8 cellular contexts compared by ENCODE assay signal in the genomic region with DNA sequence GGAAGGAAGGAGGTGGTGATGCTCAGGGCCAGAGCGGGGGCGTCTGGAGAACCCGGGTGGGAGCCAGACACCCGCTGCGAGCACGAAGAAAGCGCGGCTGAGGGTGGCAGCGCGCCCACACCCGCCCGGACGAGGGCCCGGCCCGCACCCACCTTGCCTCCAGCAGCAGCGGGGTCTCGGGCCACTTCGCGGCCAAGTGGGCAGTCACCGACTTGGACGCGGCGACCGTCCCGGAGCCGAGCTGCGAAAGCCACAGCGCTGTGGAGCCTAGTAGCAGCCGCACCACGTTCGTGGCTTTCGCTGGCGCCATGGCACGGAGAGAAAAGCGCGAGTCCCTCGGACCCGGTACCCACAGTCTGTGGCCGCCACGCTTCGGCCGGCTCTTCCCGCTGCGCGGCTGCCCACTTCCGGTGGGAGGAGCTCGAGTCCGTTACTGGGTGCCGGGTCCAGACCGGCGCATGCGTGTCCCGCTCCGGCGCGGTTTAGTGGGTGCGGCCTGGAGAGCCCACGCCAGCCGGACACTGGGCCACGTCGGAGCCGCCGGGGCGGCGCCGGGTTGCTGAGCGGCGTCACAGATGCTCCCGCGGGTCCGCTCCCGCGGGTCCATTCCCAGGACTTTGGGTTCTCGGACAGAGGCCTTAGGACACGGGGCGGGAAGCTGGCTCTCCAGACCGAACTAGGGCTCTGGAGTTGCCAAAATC. TPM values are rescaled to one million over a fixed set of nuclear protein-coding genes. Genes with fewer than 3 reads are reported as not detected.
DNase-seq lines count a peak whose midpoint lies in the region; ATAC-seq, FAIRE-seq and TF ChIP-seq lines count a peak whose summit lies in the region.

A gene with protein sequence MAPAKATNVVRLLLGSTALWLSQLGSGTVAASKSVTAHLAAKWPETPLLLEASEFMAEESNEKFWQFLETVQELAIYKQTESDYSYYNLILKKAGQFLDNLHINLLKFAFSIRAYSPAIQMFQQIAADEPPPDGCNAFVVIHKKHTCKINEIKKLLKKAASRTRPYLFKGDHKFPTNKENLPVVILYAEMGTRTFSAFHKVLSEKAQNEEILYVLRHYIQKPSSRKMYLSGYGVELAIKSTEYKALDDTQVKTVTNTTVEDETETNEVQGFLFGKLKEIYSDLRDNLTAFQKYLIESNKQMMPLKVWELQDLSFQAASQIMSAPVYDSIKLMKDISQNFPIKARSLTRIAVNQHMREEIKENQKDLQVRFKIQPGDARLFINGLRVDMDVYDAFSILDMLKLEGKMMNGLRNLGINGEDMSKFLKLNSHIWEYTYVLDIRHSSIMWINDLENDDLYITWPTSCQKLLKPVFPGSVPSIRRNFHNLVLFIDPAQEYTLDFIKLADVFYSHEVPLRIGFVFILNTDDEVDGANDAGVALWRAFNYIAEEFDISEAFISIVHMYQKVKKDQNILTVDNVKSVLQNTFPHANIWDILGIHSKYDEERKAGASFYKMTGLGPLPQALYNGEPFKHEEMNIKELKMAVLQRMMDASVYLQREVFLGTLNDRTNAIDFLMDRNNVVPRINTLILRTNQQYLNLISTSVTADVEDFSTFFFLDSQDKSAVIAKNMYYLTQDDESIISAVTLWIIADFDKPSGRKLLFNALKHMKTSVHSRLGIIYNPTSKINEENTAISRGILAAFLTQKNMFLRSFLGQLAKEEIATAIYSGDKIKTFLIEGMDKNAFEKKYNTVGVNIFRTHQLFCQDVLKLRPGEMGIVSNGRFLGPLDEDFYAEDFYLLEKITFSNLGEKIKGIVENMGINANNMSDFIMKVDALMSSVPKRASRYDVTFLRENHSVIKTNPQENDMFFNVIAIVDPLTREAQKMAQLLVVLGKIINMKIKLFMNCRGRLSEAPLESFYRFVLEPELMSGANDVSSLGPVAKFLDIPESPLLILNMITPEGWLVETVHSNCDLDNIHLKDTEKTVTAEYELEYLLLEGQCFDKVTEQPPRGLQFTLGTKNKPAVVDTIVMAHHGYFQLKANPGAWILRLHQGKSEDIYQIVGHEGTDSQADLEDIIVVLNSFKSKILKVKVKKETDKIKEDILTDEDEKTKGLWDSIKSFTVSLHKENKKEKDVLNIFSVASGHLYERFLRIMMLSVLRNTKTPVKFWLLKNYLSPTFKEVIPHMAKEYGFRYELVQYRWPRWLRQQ (N-terminal part only) (minus strand): TSS at position 399 of the 701 bp plus-strand sequence. CDS start 89 bp downstream, at position 310.

- BruUV-seq in K562 (replicated peaks; lab: Mats Ljungman, UMichigan), result no TSS peak

- H3K4me1 ChIP-seq in K562 (replicated peaks in 1 of 2; ENCODE audit: control insufficient read depth in 2 of 2, insufficient read depth in 2 of 2, low read length in 2 of 2) (peaks cover 0 to 11% of the 10 kb centered on the region in 2 experiments; a peak in 2 of 5 replicates), psoas muscle (no peaks in the 10 kb centered on the region)

- ATAC-seq in GM21526 (IDR thresholded peaks at IDR 0.05; ENCODE audit: low FRiP score, unreplicated experiment) (peak; percentile 98), K562 (peak; percentile 99), psoas muscle (peak; percentile 99 to 100 (median 100))

- H4K20me1 ChIP-seq in K562 (replicated peaks; ENCODE audit: control insufficient read depth, insufficient read depth, low read length), result no peaks in the 10 kb centered on the region

- peak; percentile 19 for FAIRE-seq in K562 (lab: Jason Lieb, UNC)

- CTCF ChIA-PET in K562 (lab: Yijun Ruan, JAX; ENCODE audit: low intra/inter-chr PET ratio), result interaction anchor here (0.6 kb wide), 1 partner anchor 9 kb away, joined by 3 read pairs; no protein-coding TSS in a partner anchor

- WGBS in K562 (ENCODE audit: insufficient coverage, low coverage, missing lambda C conversion rate), result 0% methylated on average over 25 of the region's 77 CpGs
- WGBS in psoas muscle, 3 donors, result 0% methylated on average over 69 to 77 of the region's 77 CpGs

- in situ Hi-C loops in K562 (cut with MboI), result no loop called here

- H3K36me3 ChIP-seq in GM06990 (ENCODE audit: control insufficient read depth, insufficient read depth, low read length) (no peaks in the 10 kb centered on the region), K562 (ENCODE audit: control insufficient read depth, insufficient read depth, low read length) (no peaks in the 10 kb centered on the region), psoas muscle (ENCODE audit: insufficient read depth in 1 of 2, low read depth in 1 of 2) (no peaks in the 10 kb centered on the region)

- TF ChIP-seq POLR2A in K562 (conservative IDR thresholded peaks at IDR 0.05), result peak; percentile 89

- peaks cover 23% of the 10 kb centered on the region for H3K79me2 ChIP-seq in K562 (ENCODE audit: control insufficient read depth, insufficient read depth, low read length)

- no peaks in the 10 kb centered on the region for H3K9me3 ChIP-seq in K562 (replicated peaks; ENCODE audit: control insufficient read depth, insufficient read depth, low read depth, low read length)
- H3K9me3 ChIP-seq in psoas muscle, result no peaks in the 10 kb centered on the region

- H3K4me3 ChIP-seq in GM06990 (replicated peaks; ENCODE audit: low read depth, low read length) (peak within 1 kb of the TSS; percentile 99), K562 (peak within 1 kb of the TSS; percentile 80), psoas muscle (peak within 1 kb of the TSS; percentile 97)

- TF ChIP-seq EP300 in K562 (IDR thresholded peaks at IDR 0.05; ENCODE audit: low read length), result no peak

- H3K9me1 ChIP-seq in K562 (ENCODE audit: control insufficient read depth, insufficient read depth, low read length), result no peaks in the 10 kb centered on the region

- TF ChIP-seq RAD21 in K562 (CRISPR knock-in tag; conservative IDR thresholded peaks at IDR 0.05 in 1 of 2, IDR thresholded peaks at IDR 0.05 in 1 of 2), result no peak

- H3K27me3 ChIP-seq in GM06990 (replicated peaks; ENCODE audit: control insufficient read depth, insufficient read depth, low read length) (no peaks in the 10 kb centered on the region; the same call in 1 of the 2 replicates), K562 (ENCODE audit: control insufficient read depth in 2 of 2, insufficient read depth in 2 of 2, low read length in 2 of 2) (no peaks in the 10 kb centered on the region), psoas muscle (ENCODE audit: insufficient read depth in 3 of 3, low read length in 2 of 3) (peaks cover 0 to 3% (median 0%) of the 10 kb centered on the region in 3 donors)

- H3K9ac ChIP-seq in K562 (ENCODE audit: insufficient read depth in 1 of 2, low read depth in 2 of 2, low read length in 2 of 2), result peak within 1 kb of the TSS; percentile 84 to 96

- POLR2A ChIA-PET in K562 (lab: Yijun Ruan, JAX), result interaction anchor here (0.6 to 1.6 kb wide), 7 partner anchors 9 to 596 kb away, joined by 3 to 9 read pairs (median 3); no protein-coding TSS in a partner anchor

- H3K4me2 ChIP-seq in K562 (ENCODE audit: insufficient read depth, low read length), result peak within 1 kb of the TSS; percentile 88

- TF ChIP-seq CTCF in GM06990 (IDR thresholded peaks at IDR 0.05; ENCODE audit: insufficient read depth, low read length, poor library complexity, severe bottlenecking), result no peak
- no peak for TF ChIP-seq CTCF in K562 (IDR thresholded peaks at IDR 0.05 in 2 of 3, conservative IDR thresholded peaks at IDR 0.05 in 1 of 3; ENCODE audit: insufficient read depth in 2 of 3, low read depth in 1 of 3, low read length in 3 of 3)
- no peak for TF ChIP-seq CTCF in psoas muscle (IDR thresholded peaks at IDR 0.05)

- DNase-seq in GM06990 (ENCODE audit: extremely low read depth, insufficient read length) (peak; percentile 94), HT-29 (ENCODE audit: low spot score) (peak; percentile 99), NOMO-1 treated with dmso at 0.1 percent for 144 hours (lab: John Stamatoyannopoulos, UW; ENCODE audit: unreplicated experiment) (peak; percentile 68), K562 (ENCODE audit: extremely low read depth in 1 of 4, low spot score in 3 of 4) (peak; percentile 92 to 95 (median 92)), hypothalamus (lab: John Stamatoyannopoulos, UW) (peak; percentile 14 to 96 (median 86)), psoas muscle (peak; percentile 95 to 98), MV-4-11 (lab: John Stamatoyannopoulos, UW) (no peak)

- peak within 1 kb of the TSS; percentile 86 for H2AFZ ChIP-seq in K562 (ENCODE audit: low read depth, low read length)

- H3K27ac ChIP-seq in K562 (ENCODE audit: extremely low read depth, low read depth, low read length) (peak within 1 kb of the TSS; percentile 86), psoas muscle (peak within 1 kb of the TSS; percentile 80)

- intact Hi-C loops in K562 (cut with micrococcal nuclease), result no loop called here
- intact Hi-C loops in psoas muscle (cut with DNase I), result no loop called here

TF ChIP-seq in K562, 482 proteins besides CTCF, POLR2A, EP300 and RAD21 (continues in another document):
- TF ChIP-seq ELF2 (CRISPR knock-in tag; IDR thresholded peaks at IDR 0.05), result peak; percentile 60

RNA-seq across cellular contexts. Expression of the gene that starts here (rescaled TPM):
- total RNA-seq in HT-29 (2014; rRNA removed; shearing (Covaris generic)), result 43.4 and 51.5 TPM in 2 replicates
- 44.5 and 121 TPM in 2 replicates for total RNA-seq in K562 (2011; cell fraction: chromatin; rRNA removed; ENCODE audit: low replicate concordance)
- 52.6 and 54.4 TPM in 2 replicates for total RNA-seq in K562 (2011; cell fraction: nucleolus; rRNA removed)
- 46.5 and 79.3 TPM in 2 replicates for total RNA-seq in K562 (2011; cell fraction: nucleoplasm; rRNA removed)
- total RNA-seq in K562 (2014; rRNA removed) (17.7 and 22.6 TPM in 2 replicates), K562 (2014; rRNA removed; fragmentation: Illumina TruSeq; extraction: Trizol) (24.5 and 28.7 TPM in 2 replicates), K562 (2015; rRNA removed; fragmentation: Illumina TruSeq; extraction: Trizol) (22.9 and 23.7 TPM in 2 replicates), K562 (2021) (14.9 and 15.6 TPM in 2 replicates), psoas muscle (1 to 10 TPM; 4.3 to 7.2 (median 5.9) TPM)
- polyA plus RNA-seq in K562 (2011; rRNA removed) (14.5 and 20.4 TPM in 2 replicates), K562 (2014; fragmentation: Illumina TruSeq; extraction: Trizol) (9.3 and 12.5 TPM in 2 replicates), K562 (2014; fragmentation: Nextera tagmentation; extraction: Ambion mirVana) (1 to 10 TPM; 3.5 to 4.0 TPM), K562 (2014; rRNA removed) (15.4 and 18.3 TPM in 2 replicates), psoas muscle (1 to 10 TPM; 2.1 to 3.1 (median 2.7) TPM)
- 2.4 and 3.3 TPM in 2 replicates for polyA plus RNA-seq in K562 (2011; cell fraction: cytosol; rRNA removed)
- 27.4 and 48.7 TPM in 2 replicates for polyA plus RNA-seq in K562 (2011; cell fraction: nucleus; rRNA removed)
- 5.2 and 17.4 TPM in 2 replicates for polyA plus RNA-seq in K562 (2012)
- polyA minus RNA-seq in K562 (2011; rRNA and poly(A)+ RNA removed), result 37.0 and 38.9 TPM in 2 replicates
- polyA minus RNA-seq in K562 (2011; cell fraction: cytosol; rRNA and poly(A)+ RNA removed), result 6.6 and 8.2 TPM in 2 replicates
- 99.9 and 108 TPM in 2 replicates for polyA minus RNA-seq in K562 (2011; cell fraction: nucleus; rRNA and poly(A)+ RNA removed)
